1 cellular context compared by ENCODE assay signal in the genomic region with DNA sequence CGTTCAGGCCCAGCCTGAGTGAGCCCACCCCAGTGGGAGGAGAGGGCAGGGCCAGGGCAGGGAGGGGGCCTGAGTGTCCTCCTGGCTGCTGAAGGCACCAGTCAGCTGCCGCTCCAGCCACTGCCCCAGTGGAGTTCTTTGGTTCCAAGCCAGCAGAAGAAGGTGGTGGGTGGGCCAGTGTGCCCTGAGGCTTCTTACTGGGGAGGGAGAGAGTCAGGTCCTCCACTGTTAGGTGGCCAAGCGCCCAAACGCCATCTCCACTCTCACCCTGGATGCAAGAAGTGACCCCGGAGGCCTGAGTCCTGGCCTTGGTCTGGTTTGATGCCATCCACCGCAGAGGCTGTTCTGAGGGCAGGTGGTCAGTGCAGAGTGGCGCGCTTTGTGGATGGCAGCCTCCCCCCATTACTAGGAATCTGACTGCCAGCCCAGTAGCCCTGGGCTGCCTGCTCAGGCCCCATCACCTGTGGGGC.
TF ChIP-seq lines count a peak whose summit lies in the region.

No MANE protein-coding gene starts in this region.

TF ChIP-seq in HEK293T, 16 proteins besides CTCF, POLR2A, EP300 and RAD21 (continued from another document):
- TF ChIP-seq BHLHE40 (IDR thresholded peaks at IDR 0.05; ENCODE audit: borderline replicate concordance) (no peak), ELF4 (IDR thresholded peaks at IDR 0.05) (no peak), FOXA1 (IDR thresholded peaks at IDR 0.05) (no peak), CTBP1 (IDR thresholded peaks at IDR 0.05; ENCODE audit: borderline replicate concordance) (no peak), FOXK2 (IDR thresholded peaks at IDR 0.05) (no peak), ARNT (IDR thresholded peaks at IDR 0.05) (no peak), TARDBP (IDR thresholded peaks at IDR 0.05) (no peak), HDGF (IDR thresholded peaks at IDR 0.05; ENCODE audit: borderline replicate concordance) (no peak)
